In the genomic region with DNA sequence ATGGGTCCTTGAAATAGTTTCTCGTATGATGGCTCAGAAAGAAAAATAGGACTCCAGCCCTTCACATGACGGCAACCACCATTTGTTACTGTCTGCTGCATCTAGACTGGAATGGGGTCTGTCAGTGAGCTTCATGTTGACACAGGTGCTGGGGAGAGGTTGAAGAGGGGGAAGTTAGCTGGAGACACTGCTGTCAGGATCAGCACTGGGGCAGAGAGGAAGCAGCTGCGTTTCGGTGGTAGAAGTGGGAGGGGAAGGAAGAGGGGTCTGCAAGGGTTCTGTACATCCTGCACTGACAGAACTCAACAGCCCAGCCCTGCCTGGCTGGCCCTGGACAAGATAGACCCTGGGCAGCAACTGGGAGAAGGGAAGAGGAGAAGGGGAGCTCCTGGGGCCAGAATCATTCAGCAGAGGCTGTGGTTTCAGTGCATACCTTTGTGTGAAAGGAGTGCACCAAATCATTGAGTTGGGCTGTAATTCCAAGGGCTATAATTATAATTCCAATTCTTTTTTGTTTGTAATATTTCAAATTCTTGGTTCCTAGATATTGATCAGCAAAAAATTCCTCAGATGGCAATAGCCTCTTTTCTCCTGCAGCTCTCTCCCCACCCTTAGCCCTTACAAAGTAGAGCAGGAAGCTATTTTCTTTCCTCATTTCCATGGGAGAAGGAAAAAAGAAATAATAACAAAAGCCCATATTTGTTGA, we compare ENCODE assay signal across 8 cellular contexts.
A peak's percentile ranks its signal among the peaks of the same experiment; 100 is the strongest.
DNase-seq lines count a peak whose midpoint lies in the region; ATAC-seq, FAIRE-seq and TF ChIP-seq lines count a peak whose summit lies in the region.

No MANE protein-coding gene starts in this region.

- ATAC-seq in GM21723 (IDR thresholded peaks at IDR 0.05; ENCODE audit: unreplicated experiment): peak; percentile 91

- H3K27me3 ChIP-seq in tibial artery: no peaks in the 10 kb centered on the region

- no peak for FAIRE-seq in kidney (lab: Jason Lieb, UNC)

- DNase-seq in GM12864 (ENCODE audit: low read depth): peak; percentile 50
- peak; percentile 78 to 80 for DNase-seq in Kasumi-1 (lab: John Stamatoyannopoulos, UW)
- peak; percentile 12 for DNase-seq in astrocyte of the hippocampus (ENCODE audit: low read depth, low spot score)
- DNase-seq in pons (ENCODE audit: low spot score): no peak
- DNase-seq in kidney: no peak
- no peak for DNase-seq in HCEC 1CT
- no peak for DNase-seq in tibial artery

- H3K4me1 ChIP-seq in kidney (ENCODE audit: control insufficient read depth in 1 of 2, insufficient read depth in 1 of 2, low read depth in 1 of 2, low read length in 2 of 2) (no peaks in the 10 kb centered on the region), tibial artery (no peaks in the 10 kb centered on the region)

- TF ChIP-seq CTCF in GM12864 (IDR thresholded peaks at IDR 0.05; ENCODE audit: low read depth, low read length, missing control alignments) (no peak), kidney (IDR thresholded peaks at IDR 0.05; ENCODE audit: borderline replicate concordance, extremely low read depth, insufficient read depth) (no peak), tibial artery (IDR thresholded peaks at IDR 0.05) (no peak)

- H3K9ac ChIP-seq in kidney (ENCODE audit: low read length in 2 of 2): no peak overlapping the region

- no peaks in the 10 kb centered on the region for H3K36me3 ChIP-seq in kidney (ENCODE audit: control insufficient read depth in 1 of 2, insufficient read depth in 2 of 2, low read length in 2 of 2)
- H3K36me3 ChIP-seq in tibial artery: no peaks in the 10 kb centered on the region

- intact Hi-C loops in kidney (cut with DNase I): no loop called here
- intact Hi-C loops in tibial artery (cut with DNase I; ENCODE audit: low total_unique reads): no loop called here

- H3K4me3 ChIP-seq in GM12864 (ENCODE audit: low read depth, low read length): no peak overlapping the region
- no peak overlapping the region for H3K4me3 ChIP-seq in kidney (ENCODE audit: low read length in 2 of 2)
- H3K4me3 ChIP-seq in tibial artery: no peak overlapping the region

- H3K27ac ChIP-seq in kidney (ENCODE audit: low read depth in 2 of 2, low read length in 2 of 2) (no peak overlapping the region), tibial artery (no peak overlapping the region)

- no peaks in the 10 kb centered on the region for H3K9me3 ChIP-seq in kidney (ENCODE audit: control insufficient read depth in 1 of 2, low read length in 2 of 2)
- no peaks in the 10 kb centered on the region for H3K9me3 ChIP-seq in tibial artery

Comparison
In these comparisons a context has a peak if more than half of its experiments do, and no peak if none do; other contexts are left out.
1. DNase-seq: peak in GM12864 (single experiment), Kasumi-1 (2 of 2) and astrocyte of the hippocampus (single experiment); none in pons (single experiment), kidney (single experiment), HCEC 1CT (single experiment) and tibial artery (0 of 2).